ENCODE assay signal across 13 cellular contexts in genomic region chr5:5351288-5352089, GRCh38.
DNase-seq lines count a peak whose midpoint lies in the region; ATAC-seq, FAIRE-seq and TF ChIP-seq lines count a peak whose summit lies in the region.
"Had no signal": no experiment of that assay in that cellular context is flagged by ENCODE, and none has a peak within 500 bp of the region (broad histone marks: within the 10 kb centered on the region; RNA-seq: fewer than 3 reads in every experiment).

No MANE protein-coding gene starts in this region.

- H4K20me1 ChIP-seq in HepG2 (ENCODE audit: insufficient read depth, low read length) (no peaks in the 10 kb centered on the region), MM.1S (ENCODE audit: insufficient read depth, low read length) (no peaks in the 10 kb centered on the region)

- TF ChIP-seq CTCF in HepG2 (CRISPR knock-in tag; IDR thresholded peaks at IDR 0.05) (no peak), MM.1S (IDR thresholded peaks at IDR 0.05; ENCODE audit: low read length) (no peak), WERI-Rb-1 (IDR thresholded peaks at IDR 0.05; ENCODE audit: low read depth, low read length) (no peak)

- TF ChIP-seq RAD21 in HepG2 (CRISPR knock-in tag; IDR thresholded peaks at IDR 0.05), result no peak

- H3K4me3 ChIP-seq in HepG2 (replicated peaks in 1 of 3; ENCODE audit: insufficient read depth in 1 of 3, low read depth in 2 of 3, low read length in 3 of 3) (no peak overlapping the region; a peak in 1 of 6 replicates), MM.1S (ENCODE audit: low read length) (no peak overlapping the region), WERI-Rb-1 (ENCODE audit: low read depth, low read length) (no peak overlapping the region)
- H3K4me3 ChIP-seq: adrenal gland had no signal

- H3K9me3 ChIP-seq in HepG2 (ENCODE audit: low read length) (no peaks in the 10 kb centered on the region), MM.1S (replicated peaks; ENCODE audit: insufficient read depth, low read length) (no peaks in the 10 kb centered on the region), WERI-Rb-1 (ENCODE audit: severe bottlenecking) (no peaks in the 10 kb centered on the region)
- H3K9me3 ChIP-seq: adrenal gland had no signal

- FAIRE-seq in HepG2 (lab: Jason Lieb, UNC), result no peak

- H3K4me1 ChIP-seq in HepG2 (ENCODE audit: insufficient read depth, low read length) (peaks cover 69% of the 10 kb centered on the region), MM.1S (ENCODE audit: low read length) (no peaks in the 10 kb centered on the region)
- H3K4me1 ChIP-seq: adrenal gland had no signal

- CTCF ChIA-PET in HepG2 (lab: Yijun Ruan, JAX; ENCODE audit: low intra/inter-chr PET ratio, low total read pairs), result no interaction called here

- POLR2A ChIA-PET in HepG2 (lab: Yijun Ruan, JAX), result interaction anchor here (0.8 to 3.1 kb wide), 5 partner anchors 10 to 1282 kb away, joined by 3 to 43 read pairs (median 4); partner anchors contain the start of genes ADAMTS16, ICE1, NSUN2 and SRD5A1

- H3K36me3 ChIP-seq in HepG2 (replicated peaks in 1 of 2; ENCODE audit: control insufficient read depth in 1 of 2, insufficient read depth in 2 of 2, low read length in 2 of 2) (no peaks in the 10 kb centered on the region), MM.1S (replicated peaks; ENCODE audit: insufficient read depth, low read length) (no peaks in the 10 kb centered on the region), WERI-Rb-1 (no peaks in the 10 kb centered on the region)
- H3K36me3 ChIP-seq: adrenal gland had no signal

- peak overlapping the region; percentile 23 for H3K9ac ChIP-seq in HepG2 (ENCODE audit: insufficient read depth, low read depth, low read length)
- H3K9ac ChIP-seq in MM.1S (ENCODE audit: low read length), result no peak overlapping the region

- no peaks in the 10 kb centered on the region; the same call in 1 of the 2 replicates for H3K9me2 ChIP-seq in MM.1S (replicated peaks; ENCODE audit: insufficient read depth, low read length)

- in situ Hi-C loops in HepG2 (cut with HindIII; ENCODE audit: extremely low pct_ligation_motif_present, low pct_unique_long_range_greater_than_20kb), result no loop called here

- BruUV-seq in HepG2 (replicated peaks; lab: Mats Ljungman, UMichigan), result TSS peak; percentile 83

- intact Hi-C loops in HepG2 (cut with micrococcal nuclease; ENCODE audit: unreplicated experiment), result loop anchor here (1.0 kb wide), 1 partner anchor 10 kb away; no protein-coding TSS in a partner anchor

- H3K79me2 ChIP-seq in HepG2 (ENCODE audit: insufficient read depth, low read length) (no peaks in the 10 kb centered on the region), MM.1S (ENCODE audit: low read length) (no peaks in the 10 kb centered on the region)

- H3K4me2 ChIP-seq in HepG2 (ENCODE audit: low read depth, low read length) (peak overlapping the region; percentile 56), MM.1S (ENCODE audit: low read depth, low read length) (no peak overlapping the region)

- TF ChIP-seq EP300 in HepG2 (IDR thresholded peaks at IDR 0.05; ENCODE audit: low read depth in 2 of 2, low read length in 2 of 2), result peak in 1 of 2 experiments; percentile 60; a peak in 2 of 4 replicates
- TF ChIP-seq EP300 in HepG2 (CRISPR knock-in tag; IDR thresholded peaks at IDR 0.05; ENCODE audit: borderline replicate concordance), result no peak

- ATAC-seq in HepG2, result peak; percentile 64
- no peak for ATAC-seq in GM19023 (IDR thresholded peaks at IDR 0.05; ENCODE audit: unreplicated experiment)
- ATAC-seq: stimulated activated naive B cell treated with anti-CD40 and anti-IgM and Interleukin-4, amounts not matched to agents 10 μg/mL and 1 μg/mL and 100 μg/mL, for 72 hours had no signal

- no peaks in the 10 kb centered on the region for H3K27me3 ChIP-seq in HepG2 (ENCODE audit: control insufficient read depth in 1 of 2, insufficient read depth in 2 of 2, low read length in 2 of 2)
- H3K27me3 ChIP-seq in MM.1S (replicated peaks; ENCODE audit: insufficient read depth, low read length), result no peaks in the 10 kb centered on the region
- H3K27me3 ChIP-seq in WERI-Rb-1 (ENCODE audit: insufficient read depth, low read depth, severe bottlenecking), result peaks cover 37% of the 10 kb centered on the region
- H3K27me3 ChIP-seq: adrenal gland had no signal

- no peaks in the 10 kb centered on the region for H3F3A ChIP-seq in MM.1S (ENCODE audit: insufficient read depth, low read length)

- H3K27ac ChIP-seq in HepG2 (ENCODE audit: extremely low read length, insufficient read depth, low read length) (peak overlapping the region; percentile 63), MM.1S (ENCODE audit: low read length) (no peak overlapping the region), WERI-Rb-1 (no peak overlapping the region)
- H3K27ac ChIP-seq: adrenal gland had no signal

- H2AFZ ChIP-seq in HepG2 (ENCODE audit: low read length) (no peak overlapping the region), MM.1S (ENCODE audit: low read length) (no peak overlapping the region)

- 45% methylated on average over 14 of the region's 14 CpGs for WGBS in HepG2 (ENCODE audit: low lambda C conversion rate)

- TF ChIP-seq POLR2A in HepG2 (IDR thresholded peaks at IDR 0.05; ENCODE audit: insufficient read depth in 1 of 2, low read depth in 2 of 2, low read length in 2 of 2), result peak in 1 of 2 experiments; percentile 62; a peak in 1 of 4 replicates

- DNase-seq in EL (peak; percentile 75), NCI-H226 (peak; percentile 76), astrocyte of the hippocampus (ENCODE audit: low read depth, low spot score) (peak; percentile 79), HepG2 (ENCODE audit: low spot score) (peak; percentile 76), MM.1S (no peak), SKM-1 (lab: John Stamatoyannopoulos, UW; ENCODE audit: unreplicated experiment) (no peak), WERI-Rb-1 (no peak)
- DNase-seq: activated CD4-positive, alpha-beta T cell treated with anti-CD3 and anti-CD28 coated beads for 48 hours; adrenal gland; NCI-H187; stimulated activated CD4-positive, alpha-beta T cell treated with anti-CD3 and anti-CD28 coated beads, Interleukin-4, amount 100 ng/mL, for 4 hours; stimulated activated naive B cell treated with anti-CD40 and anti-IgM and Interleukin-4, amounts not matched to agents 10 μg/mL and 1 μg/mL and 100 μg/mL, for 72 hours had no signal

TF ChIP-seq in HepG2, 621 proteins besides CTCF, POLR2A, EP300 and RAD21 (continues in another document):
- TF ChIP-seq ZNF33A (CRISPR knock-in tag; IDR thresholded peaks at IDR 0.05; ENCODE audit: borderline replicate concordance) (no peak), SMAD1 (CRISPR knock-in tag; IDR thresholded peaks at IDR 0.05; ENCODE audit: borderline replicate concordance, low read depth) (no peak), ZFP37 (CRISPR knock-in tag; IDR thresholded peaks at IDR 0.05; ENCODE audit: borderline replicate concordance) (no peak), ZNF136 (CRISPR knock-in tag; IDR thresholded peaks at IDR 0.05; ENCODE audit: low read depth) (no peak), ZFP36L2 (CRISPR knock-in tag; IDR thresholded peaks at IDR 0.05) (no peak), FOSL2 (CRISPR knock-in tag; IDR thresholded peaks at IDR 0.05) (peak; percentile 95), ZNF367 (CRISPR knock-in tag; IDR thresholded peaks at IDR 0.05; ENCODE audit: borderline replicate concordance) (no peak), RNF219 (CRISPR knock-in tag; IDR thresholded peaks at IDR 0.05) (no peak)

Comparison
In these comparisons a context has a peak if more than half of its experiments do, and no peak if none do; other contexts are left out.
1. DNase-seq: peak in EL (single experiment), NCI-H226 (single experiment), astrocyte of the hippocampus (single experiment) and HepG2 (single experiment); none in MM.1S (single experiment), SKM-1 (single experiment) and WERI-Rb-1 (single experiment).